Comparison of ENCODE assay signal across 8 cellular contexts in the genomic region with DNA sequence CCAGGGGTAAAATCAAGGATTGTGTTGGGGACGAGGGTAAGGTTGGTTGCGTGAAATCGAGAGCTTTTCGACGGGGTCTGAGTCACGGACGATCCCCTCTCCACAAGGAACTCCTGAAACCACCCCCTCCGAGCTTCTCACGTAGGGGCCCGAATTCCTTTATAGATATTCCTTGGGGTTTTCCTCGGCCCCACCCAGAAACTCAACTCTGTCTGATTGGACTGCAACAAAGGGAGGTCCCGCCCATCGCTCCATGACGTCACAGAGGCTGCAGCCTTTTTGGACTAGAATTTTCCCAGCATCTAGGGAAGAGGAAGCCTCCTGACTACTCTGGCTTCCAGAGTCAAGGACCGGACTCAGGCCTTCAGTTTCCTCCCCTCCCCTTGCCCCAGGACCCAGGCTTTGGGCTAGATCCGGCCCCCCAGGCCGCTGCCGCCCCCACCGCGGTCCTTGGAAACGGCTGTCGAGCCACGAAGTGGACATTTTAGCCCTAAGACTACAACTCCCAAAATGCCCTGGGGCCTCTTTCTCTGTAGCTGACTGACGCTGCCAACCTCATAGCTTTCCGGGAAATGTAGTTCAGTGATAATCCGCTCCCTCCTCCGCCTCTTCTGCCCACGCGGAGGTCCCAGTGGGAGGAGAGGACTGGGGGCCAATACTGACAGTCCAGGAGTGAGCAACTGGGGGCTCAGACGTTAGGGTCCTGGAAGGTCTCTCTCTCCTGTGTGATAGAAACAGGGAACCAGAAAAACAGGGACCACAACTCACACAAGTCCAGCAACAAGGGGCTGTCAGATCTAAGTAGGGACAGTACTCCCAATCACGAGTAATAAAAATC. TPM values are rescaled to one million over a fixed set of nuclear protein-coding genes. Genes with fewer than 3 reads are reported as not detected.
A peak's percentile ranks its signal among the peaks of the same experiment; 100 is the strongest.
DNase-seq lines count a peak whose midpoint lies in the region; ATAC-seq and TF ChIP-seq lines count a peak whose summit lies in the region.

A gene (minus strand): TSS at position 172 of the 838 bp plus-strand sequence. CDS start 1,050 bp downstream, outside the sequence.

- no peaks in the 10 kb centered on the region for H3K9me3 Mint-ChIP-seq in activated T-cell treated with anti-CD3 and anti-CD28 coated beads, Interleukin-2, amount 50 U/mL, for 72 hours
- peaks cover 0 to 3% (median 0%) of the 10 kb centered on the region in 11 donors for H3K9me3 Mint-ChIP-seq in naive thymus-derived CD4-positive, alpha-beta T cell

- H3K4me3 Mint-ChIP-seq in activated T-cell treated with anti-CD3 and anti-CD28 coated beads, Interleukin-2, amount 50 U/mL, for 72 hours = peak within 1 kb of the TSS; percentile 67 to 74
- H3K4me3 Mint-ChIP-seq in naive thymus-derived CD4-positive, alpha-beta T cell = peak within 1 kb of the TSS in 4 of 10 donors; percentile 16 to 55 (median 41)

- H3K4me3 ChIP-seq in foreskin fibroblast (ENCODE audit: low read depth in 1 of 2, low read length in 2 of 2) (peak within 1 kb of the TSS; percentile 43 to 62), suprapubic skin (peak within 1 kb of the TSS; percentile 34)
- H3K4me3 ChIP-seq in naive thymus-derived CD4-positive, alpha-beta T cell (ENCODE audit: low read length) = no peak within 1 kb of the TSS

- peaks cover under 1 to 5% of the 10 kb centered on the region in 2 donors for H3K4me1 ChIP-seq in naive thymus-derived CD4-positive, alpha-beta T cell (ENCODE audit: control insufficient read depth in 2 of 2, insufficient read depth in 2 of 2, low read length in 2 of 2)
- H3K4me1 ChIP-seq in suprapubic skin = peaks cover 4% of the 10 kb centered on the region

- CTCF ChIA-PET in naive thymus-derived CD4-positive, alpha-beta T cell (lab: Charles Lee) = interaction anchor here (0.5 to 0.7 kb wide), 4 partner anchors 31 to 394 kb away, joined by 3 to 5 read pairs (median 3); no protein-coding TSS in a partner anchor

- H3K4me1 Mint-ChIP-seq in activated T-cell treated with anti-CD3 and anti-CD28 coated beads, Interleukin-2, amount 50 U/mL, for 72 hours (ENCODE audit: low read depth) = peaks cover 20% of the 10 kb centered on the region
- peaks cover 5 to 33% (median 11%) of the 10 kb centered on the region in 7 donors for H3K4me1 Mint-ChIP-seq in naive thymus-derived CD4-positive, alpha-beta T cell

- DNase-seq in DMS53 treated with DMSO at 0.1 percent for 48 hours (lab: John Stamatoyannopoulos, UW; ENCODE audit: unreplicated experiment) (peak; percentile 49), NCI-H524 (lab: John Stamatoyannopoulos, UW) (peak; percentile 82 to 87), foreskin fibroblast (peak; percentile 83 to 93), suprapubic skin (ENCODE audit: low spot score in 2 of 2) (peak in 1 of 2 donors; percentile 83), NCI-H510A (lab: John Stamatoyannopoulos, UW) (no peak)
- peak; percentile 69 to 70 for DNase-seq in activated T-cell treated with anti-CD3 and anti-CD28 coated beads, Interleukin-2, amount 50 U/mL, for 72 hours
- DNase-seq in naive thymus-derived CD4-positive, alpha-beta T cell = peak in 8 of 9 donors; percentile 31 to 65 (median 49)

- peaks cover 21% of the 10 kb centered on the region for H3K27me3 Mint-ChIP-seq in activated T-cell treated with anti-CD3 and anti-CD28 coated beads, Interleukin-2, amount 50 U/mL, for 72 hours (ENCODE audit: low read depth)
- peaks cover 6 to 19% (median 12%) of the 10 kb centered on the region in 5 donors for H3K27me3 Mint-ChIP-seq in naive thymus-derived CD4-positive, alpha-beta T cell

- peak within 1 kb of the TSS; percentile 69 for H3K27ac Mint-ChIP-seq in activated T-cell treated with anti-CD3 and anti-CD28 coated beads, Interleukin-2, amount 50 U/mL, for 72 hours
- peak within 1 kb of the TSS in 3 of 9 donors; percentile 51 to 61 (median 53) for H3K27ac Mint-ChIP-seq in naive thymus-derived CD4-positive, alpha-beta T cell

- peaks cover 0 to 2% of the 10 kb centered on the region in 2 donors for H3K36me3 Mint-ChIP-seq in activated T-cell treated with anti-CD3 and anti-CD28 coated beads, Interleukin-2, amount 50 U/mL, for 72 hours (ENCODE audit: insufficient read depth in 2 of 2)
- no peaks in the 10 kb centered on the region for H3K36me3 Mint-ChIP-seq in naive thymus-derived CD4-positive, alpha-beta T cell

- TF ChIP-seq CTCF in foreskin fibroblast (IDR thresholded peaks at IDR 0.05; ENCODE audit: low read depth, low read length) = no peak
- no peak for TF ChIP-seq CTCF in suprapubic skin (IDR thresholded peaks at IDR 0.05)

- intact Hi-C loops in naive thymus-derived CD4-positive, alpha-beta T cell (cut with micrococcal nuclease) = no loop called here

- H3K9me3 ChIP-seq in naive thymus-derived CD4-positive, alpha-beta T cell (ENCODE audit: control insufficient read depth in 2 of 3, low read length in 3 of 3) = no peaks in the 10 kb centered on the region
- H3K9me3 ChIP-seq in suprapubic skin = no peaks in the 10 kb centered on the region

- POLR2A ChIA-PET in naive thymus-derived CD4-positive, alpha-beta T cell (lab: Charles Lee) = interaction anchor here (0.9 to 1.4 kb wide), 2 partner anchors 22 to 72 kb away, joined by 3 to 4 read pairs; no protein-coding TSS in a partner anchor

- no peak within 1 kb of the TSS for H3K27ac ChIP-seq in naive thymus-derived CD4-positive, alpha-beta T cell (ENCODE audit: low read depth, low read length)
- H3K27ac ChIP-seq in suprapubic skin = peak within 1 kb of the TSS; percentile 52

- TF ChIP-seq POLR2A in suprapubic skin (IDR thresholded peaks at IDR 0.05) = no peak

- H3K27me3 ChIP-seq in naive thymus-derived CD4-positive, alpha-beta T cell (ENCODE audit: control insufficient read depth in 2 of 2, insufficient read depth in 2 of 2, low read length in 2 of 2) = peaks cover 0 to 2% of the 10 kb centered on the region in 2 donors
- no peaks in the 10 kb centered on the region for H3K27me3 ChIP-seq in suprapubic skin

- WGBS in suprapubic skin = 30% methylated on average over 27 of the region's 31 CpGs

- no peaks in the 10 kb centered on the region for H3K36me3 ChIP-seq in naive thymus-derived CD4-positive, alpha-beta T cell (ENCODE audit: control insufficient read depth in 2 of 3, insufficient read depth in 3 of 3, low read length in 3 of 3)
- H3K36me3 ChIP-seq in suprapubic skin = peaks cover 9% of the 10 kb centered on the region

- ATAC-seq in activated T-cell treated with anti-CD3 and anti-CD28 coated beads, Interleukin-2, amount 50 U/mL, for 72 hours (replicated peaks in 1 of 2) = peak; percentile 86
- ATAC-seq in naive thymus-derived CD4-positive, alpha-beta T cell = peak; percentile 85
- no peak for ATAC-seq in GM21367 (IDR thresholded peaks at IDR 0.05; ENCODE audit: unreplicated experiment)

- TF ChIP-seq EP300 in suprapubic skin (IDR thresholded peaks at IDR 0.05) = no peak

RNA-seq across cellular contexts. Expression of the gene that starts here (rescaled TPM):
- total RNA-seq in activated T-cell treated with anti-CD3 and anti-CD28 coated beads, Interleukin-2, amount 50 U/mL, for 72 hours = under 1 TPM; 0.14 to 0.32 TPM
- not detected for total RNA-seq in naive thymus-derived CD4-positive, alpha-beta T cell
- polyA plus RNA-seq in naive thymus-derived CD4-positive, alpha-beta T cell = not detected
- total RNA-seq in suprapubic skin = under 1 TPM in 2 of 4 donors, not detected in 2; 0.40 to 0.45 TPM

Comparison
In these comparisons a context has a peak if more than half of its experiments do, and no peak if none do; other contexts are left out.
1. Peak in DNase-seq and ATAC-seq in activated T-cell treated with anti-CD3 and anti-CD28 coated beads, Interleukin-2, amount 50 U/mL, for 72 hours; RNA of the gene not detected or under 1 TPM.
2. Peak in DNase-seq and ATAC-seq in naive thymus-derived CD4-positive, alpha-beta T cell; RNA of the gene not detected or under 1 TPM.